20 cellular contexts compared by ENCODE assay signal in genomic region chr9:15722888-15723287, GRCh38.
DNase-seq lines count a peak whose midpoint lies in the region.
"Had no signal": no experiment of that assay in that cellular context is flagged by ENCODE, and none has a peak within 500 bp of the region (broad histone marks: within the 10 kb centered on the region; RNA-seq: fewer than 3 reads in every experiment).

No MANE protein-coding gene starts in this region.

- peaks cover 15% of the 10 kb centered on the region for H3K4me1 ChIP-seq in HUES48 (ENCODE audit: control insufficient read depth, insufficient read depth, low read length)
- H3K4me1 ChIP-seq: parathyroid adenoma had no signal

- no peak overlapping the region for H3K9ac ChIP-seq in HUES48 (ENCODE audit: low read depth, low read length)
- H3K9ac ChIP-seq: parathyroid adenoma had no signal

- H3K27me3 ChIP-seq in HUES48 (ENCODE audit: control insufficient read depth, insufficient read depth, low read length), result no peaks in the 10 kb centered on the region
- H3K27me3 ChIP-seq: dorsolateral prefrontal cortex had no signal

- H3K36me3 ChIP-seq in HUES48 (ENCODE audit: control insufficient read depth, insufficient read depth, low read length), result no peaks in the 10 kb centered on the region
- H3K36me3 ChIP-seq: thoracic aorta had no signal

- H3K27ac ChIP-seq in HUES48 (ENCODE audit: low read depth, low read length), result peak overlapping the region; percentile 23
- H3K27ac ChIP-seq: dorsolateral prefrontal cortex, HL-60, parathyroid adenoma, thoracic aorta had no signal

- H3K27ac Mint-ChIP-seq in activated T-helper 2 cell treated with anti-CD3 and anti-CD28 coated beads, Interferon-gamma antibody, Interleukin-2, Interleukin-4, amounts not matched to agents 10 μg/mL and 5 μg/mL and 100 μg/mL, durations not matched to agents 14 hours and 24 hours and 36 hours, result no peak overlapping the region
- H3K27ac Mint-ChIP-seq: immature natural killer cell had no signal

- H3K9me3 ChIP-seq in HUES48 (ENCODE audit: control insufficient read depth, insufficient read depth, low read length), result no peaks in the 10 kb centered on the region
- H3K9me3 ChIP-seq: thoracic aorta had no signal

- H3K9me3 Mint-ChIP-seq in activated T-helper 2 cell treated with anti-CD3 and anti-CD28 coated beads, Interferon-gamma antibody, Interleukin-2, Interleukin-4, amounts not matched to agents 10 μg/mL and 5 μg/mL and 100 μg/mL, durations not matched to agents 14 hours and 24 hours and 36 hours, result no peaks in the 10 kb centered on the region
- H3K9me3 Mint-ChIP-seq: immature natural killer cell had no signal

- DNase-seq in brain pericyte (ENCODE audit: low read depth, low spot score) (peak; percentile 78), iPS-NIHi11 (ENCODE audit: low spot score) (peak; percentile 42), retina (peak; percentile 76), SIG-M5 (lab: John Stamatoyannopoulos, UW) (no peak), NCI-H1092 (lab: John Stamatoyannopoulos, UW) (no peak)
- DNase-seq in activated T-helper 2 cell treated with anti-CD3 and anti-CD28 coated beads, Interferon-gamma antibody, Interleukin-2, Interleukin-4, amounts not matched to agents 10 μg/mL and 5 μg/mL and 100 μg/mL, durations not matched to agents 14 hours and 24 hours and 36 hours (ENCODE audit: low spot score), result no peak
- DNase-seq in activated CD4-positive, alpha-beta T cell treated with anti-CD3 and anti-CD28 coated beads, Interleukin-2, amount 50 U/mL, for 48 hours, result no peak
- DNase-seq: activated CD8-positive, alpha-beta memory T cell treated with anti-CD3 and anti-CD28 coated beads for 24 hours; activated effector memory CD4-positive, alpha-beta T cell treated with Interleukin-2 at 50 U/mL for 16 hours; amygdala; COR-L47; immature natural killer cell; Kasumi-1; NCI-H1436; NCI-H226 had no signal

- intact Hi-C loops in activated T-helper 2 cell treated with anti-CD3 and anti-CD28 coated beads, Interferon-gamma antibody, Interleukin-2, Interleukin-4, amounts not matched to agents 10 μg/mL and 5 μg/mL and 100 μg/mL, durations not matched to agents 14 hours and 24 hours and 36 hours (cut with micrococcal nuclease), result no loop called here

- no peaks in the 10 kb centered on the region for H3K27me3 Mint-ChIP-seq in activated T-helper 2 cell treated with anti-CD3 and anti-CD28 coated beads, Interferon-gamma antibody, Interleukin-2, Interleukin-4, amounts not matched to agents 10 μg/mL and 5 μg/mL and 100 μg/mL, durations not matched to agents 14 hours and 24 hours and 36 hours (ENCODE audit: low read depth)

- H3K4me1 Mint-ChIP-seq in activated T-helper 2 cell treated with anti-CD3 and anti-CD28 coated beads, Interferon-gamma antibody, Interleukin-2, Interleukin-4, amounts not matched to agents 10 μg/mL and 5 μg/mL and 100 μg/mL, durations not matched to agents 14 hours and 24 hours and 36 hours (ENCODE audit: low read depth), result no peaks in the 10 kb centered on the region
- H3K4me1 Mint-ChIP-seq: immature natural killer cell had no signal

- no peak overlapping the region for H3K4me3 Mint-ChIP-seq in activated T-helper 2 cell treated with anti-CD3 and anti-CD28 coated beads, Interferon-gamma antibody, Interleukin-2, Interleukin-4, amounts not matched to agents 10 μg/mL and 5 μg/mL and 100 μg/mL, durations not matched to agents 14 hours and 24 hours and 36 hours (ENCODE audit: low read depth)
- H3K4me3 Mint-ChIP-seq: immature natural killer cell had no signal

- no peaks in the 10 kb centered on the region for H3K36me3 Mint-ChIP-seq in activated T-helper 2 cell treated with anti-CD3 and anti-CD28 coated beads, Interferon-gamma antibody, Interleukin-2, Interleukin-4, amounts not matched to agents 10 μg/mL and 5 μg/mL and 100 μg/mL, durations not matched to agents 14 hours and 24 hours and 36 hours (ENCODE audit: low read depth)

- no peak overlapping the region; the same call in 1 of the 2 replicates for H3K4me3 ChIP-seq in HUES48 (ENCODE audit: low read depth, low read length)
- H3K4me3 ChIP-seq: dorsolateral prefrontal cortex, thoracic aorta had no signal

Comparison
In these comparisons a context has a peak if more than half of its experiments do, and no peak if none do; other contexts are left out.
1. DNase-seq: peak in brain pericyte (single experiment), iPS-NIHi11 (single experiment) and retina (single experiment); none in activated T-helper 2 cell treated with anti-CD3 and anti-CD28 coated beads, Interferon-gamma antibody, Interleukin-2, Interleukin-4, amounts not matched to agents 10 μg/mL and 5 μg/mL and 100 μg/mL, durations not matched to agents 14 hours and 24 hours and 36 hours (single experiment), activated CD4-positive, alpha-beta T cell treated with anti-CD3 and anti-CD28 coated beads, Interleukin-2, amount 50 U/mL, for 48 hours (0 of 2), SIG-M5 (single experiment) and NCI-H1092 (single experiment).